ENCODE assay signal across 17 cellular contexts in genomic region chr1:211339631-211340041, GRCh38. TPM values are rescaled to one million over a fixed set of nuclear protein-coding genes. Genes with fewer than 3 reads are reported as not detected.
DNase-seq lines count a peak whose midpoint lies in the region; ATAC-seq and TF ChIP-seq lines count a peak whose summit lies in the region.
"Had no signal": no experiment of that assay in that cellular context is flagged by ENCODE, and none has a peak within 500 bp of the region (broad histone marks: within the 10 kb centered on the region; RNA-seq: fewer than 3 reads in every experiment).

No MANE protein-coding gene starts in this region.

- H3K27ac Mint-ChIP-seq in activated CD4-positive, alpha-beta T cell treated with anti-CD3 and anti-CD28 coated beads for 36 hours: peak overlapping the region; percentile 7
- peak overlapping the region; percentile 57 for H3K27ac Mint-ChIP-seq in activated naive CD8-positive, alpha-beta T cell treated with anti-CD3 and anti-CD28 coated beads for 36 hours
- H3K27ac Mint-ChIP-seq in osteocyte (ENCODE audit: unreplicated experiment) (peak overlapping the region; percentile 68), progenitor cell of endocrine pancreas (no peak overlapping the region)

- H3K4me2 ChIP-seq in Loucy (ENCODE audit: low read depth, low read length, poor library complexity, severe bottlenecking): peak overlapping the region; percentile 51

- H3F3A ChIP-seq in Loucy (ENCODE audit: low read depth): 0 out of 2 replicates have a peak, but pooled peaks cover 4% of the 10 kb centered on the region

- H3K27me3 Mint-ChIP-seq in activated CD4-positive, alpha-beta T cell treated with anti-CD3 and anti-CD28 coated beads for 36 hours: no peaks in the 10 kb centered on the region
- H3K27me3 Mint-ChIP-seq in activated naive CD8-positive, alpha-beta T cell treated with anti-CD3 and anti-CD28 coated beads for 36 hours: no peaks in the 10 kb centered on the region
- H3K27me3 Mint-ChIP-seq in osteocyte (ENCODE audit: unreplicated experiment): no peaks in the 10 kb centered on the region
- peaks cover 3% of the 10 kb centered on the region for H3K27me3 Mint-ChIP-seq in progenitor cell of endocrine pancreas

- H3K4me3 Mint-ChIP-seq in activated CD4-positive, alpha-beta T cell treated with anti-CD3 and anti-CD28 coated beads for 36 hours: no peak overlapping the region
- H3K4me3 Mint-ChIP-seq in activated naive CD8-positive, alpha-beta T cell treated with anti-CD3 and anti-CD28 coated beads for 36 hours: peak overlapping the region; percentile 36
- H3K4me3 Mint-ChIP-seq in osteocyte (ENCODE audit: unreplicated experiment) (no peak overlapping the region), progenitor cell of endocrine pancreas (ENCODE audit: low read depth) (no peak overlapping the region)
- H3K4me3 Mint-ChIP-seq: natural killer cell had no signal

- TF ChIP-seq CTCF in Loucy (conservative IDR thresholded peaks at IDR 0.05; ENCODE audit: low read length) (no peak), osteocyte (IDR thresholded peaks at IDR 0.05) (no peak), progenitor cell of endocrine pancreas (IDR thresholded peaks at IDR 0.05; ENCODE audit: unreplicated experiment) (no peak)

- no peak overlapping the region for H2AFZ ChIP-seq in Loucy (ENCODE audit: low read length)

- peaks cover 21% of the 10 kb centered on the region; the same call in 1 of the 2 replicates for H3K36me3 ChIP-seq in Loucy (ENCODE audit: insufficient read depth, low read length)
- H3K36me3 ChIP-seq: breast epithelium, suprapubic skin had no signal

- H3K4me1 Mint-ChIP-seq in activated CD4-positive, alpha-beta T cell treated with anti-CD3 and anti-CD28 coated beads for 36 hours: peaks cover 93% of the 10 kb centered on the region
- peaks cover 91% of the 10 kb centered on the region for H3K4me1 Mint-ChIP-seq in activated naive CD8-positive, alpha-beta T cell treated with anti-CD3 and anti-CD28 coated beads for 36 hours
- H3K4me1 Mint-ChIP-seq in osteocyte (ENCODE audit: unreplicated experiment) (peaks cover 47% of the 10 kb centered on the region), progenitor cell of endocrine pancreas (ENCODE audit: low read depth) (peaks cover 11% of the 10 kb centered on the region)

- peak overlapping the region; percentile 26 for H3K4me3 ChIP-seq in Loucy (ENCODE audit: low read length, poor library complexity, severe bottlenecking)
- H3K4me3 ChIP-seq: breast epithelium, suprapubic skin had no signal

- peaks cover 73% of the 10 kb centered on the region for H3K4me1 ChIP-seq in Loucy (ENCODE audit: insufficient read depth, low read length, poor library complexity, severe bottlenecking)

- H3K79me2 ChIP-seq in Loucy (ENCODE audit: insufficient read depth, low read length): peaks cover 100% of the 10 kb centered on the region

- CTCF ChIA-PET in activated CD4-positive, alpha-beta T cell treated with anti-CD3 and anti-CD28 coated beads for 36 hours (lab: Charles Lee): interaction anchor here (1.5 to 4.6 kb wide), 3 partner anchors 12 to 66 kb away, joined by 4 to 30 read pairs (median 16); partner anchors contain the start of gene TRAF5

- intact Hi-C loops in activated CD4-positive, alpha-beta T cell treated with anti-CD3 and anti-CD28 coated beads for 36 hours (cut with DNase I, micrococcal nuclease): no loop called here

- H4K20me1 ChIP-seq in Loucy (ENCODE audit: insufficient read depth, low read length, poor library complexity, severe bottlenecking): peaks cover 88% of the 10 kb centered on the region

- H3K36me3 Mint-ChIP-seq in activated CD4-positive, alpha-beta T cell treated with anti-CD3 and anti-CD28 coated beads for 36 hours (ENCODE audit: low read depth): peaks cover 5% of the 10 kb centered on the region
- peaks cover 30% of the 10 kb centered on the region for H3K36me3 Mint-ChIP-seq in activated naive CD8-positive, alpha-beta T cell treated with anti-CD3 and anti-CD28 coated beads for 36 hours
- peaks cover 7% of the 10 kb centered on the region for H3K36me3 Mint-ChIP-seq in osteocyte (ENCODE audit: unreplicated experiment)
- no peaks in the 10 kb centered on the region for H3K36me3 Mint-ChIP-seq in progenitor cell of endocrine pancreas (ENCODE audit: insufficient read depth)
- H3K36me3 Mint-ChIP-seq: natural killer cell had no signal

- H3K9me3 ChIP-seq in Loucy (ENCODE audit: insufficient read depth, low read depth, low read length): no peaks in the 10 kb centered on the region
- H3K9me3 ChIP-seq: breast epithelium, Caco-2, suprapubic skin had no signal

- H3K9me2 ChIP-seq in Loucy (replicated peaks; ENCODE audit: low read depth, low read length): no peaks in the 10 kb centered on the region

- DNase-seq in activated CD4-positive, alpha-beta T cell treated with anti-CD3 and anti-CD28 coated beads for 36 hours: no peak
- DNase-seq in activated CD4-positive, alpha-beta T cell treated with anti-CD3 and anti-CD28 coated beads for 4 hours: no peak
- DNase-seq in activated naive CD8-positive, alpha-beta T cell treated with anti-CD3 and anti-CD28 coated beads for 36 hours: no peak
- DNase-seq in osteocyte (ENCODE audit: extremely low spot score, unreplicated experiment) (peak; percentile 66), NCI-H2081 (lab: John Stamatoyannopoulos, UW) (no peak), progenitor cell of endocrine pancreas (ENCODE audit: low spot score, unreplicated experiment) (no peak)
- DNase-seq: activated CD4-positive, CD25-positive, alpha-beta regulatory T cell treated with anti-CD3 and anti-CD28 coated beads, Interleukin-2, amount 50 U/mL, for 72 hours; Caco-2; effector CD8-positive, alpha-beta T cell; natural killer cell; NCI-H1694 treated with DMSO at 0.1 percent for 48 hours; NCI-H526 treated with DMSO at 0.1 percent for 48 hours had no signal

- H3K27me3 ChIP-seq in Loucy (ENCODE audit: insufficient read depth, low read length, poor library complexity, severe bottlenecking): no peaks in the 10 kb centered on the region
- H3K27me3 ChIP-seq: breast epithelium, suprapubic skin had no signal

- POLR2A ChIA-PET in activated CD4-positive, alpha-beta T cell treated with anti-CD3 and anti-CD28 coated beads for 36 hours (lab: Charles Lee): interaction anchor here (1.4 kb wide), 1 partner anchor 11 kb away, joined by 3 read pairs; no protein-coding TSS in a partner anchor

- ATAC-seq in activated CD4-positive, alpha-beta T cell treated with anti-CD3 and anti-CD28 coated beads for 36 hours: no peak
- ATAC-seq in GM18907 (IDR thresholded peaks at IDR 0.05; ENCODE audit: unreplicated experiment): no peak
- ATAC-seq: left lobe of liver had no signal

- H3K9me3 Mint-ChIP-seq in activated CD4-positive, alpha-beta T cell treated with anti-CD3 and anti-CD28 coated beads for 36 hours (ENCODE audit: low read depth): no peaks in the 10 kb centered on the region
- H3K9me3 Mint-ChIP-seq in activated naive CD8-positive, alpha-beta T cell treated with anti-CD3 and anti-CD28 coated beads for 36 hours: no peaks in the 10 kb centered on the region
- H3K9me3 Mint-ChIP-seq in osteocyte (ENCODE audit: unreplicated experiment) (no peaks in the 10 kb centered on the region), progenitor cell of endocrine pancreas (ENCODE audit: low read depth) (no peaks in the 10 kb centered on the region)
- H3K9me3 Mint-ChIP-seq: natural killer cell had no signal

- H3K9ac ChIP-seq in Loucy (ENCODE audit: low read depth, low read length, poor library complexity, severe bottlenecking): peak overlapping the region; percentile 33

RNA-seq across cellular contexts. Expression of gene TRAF5, which starts 13.0 kb away (rescaled TPM):
- total RNA-seq in activated CD4-positive, alpha-beta T cell treated with anti-CD3 and anti-CD28 coated beads for 36 hours: 10 to 100 TPM; 28.0 to 32.2 TPM
- total RNA-seq in activated naive CD8-positive, alpha-beta T cell treated with anti-CD3 and anti-CD28 coated beads for 36 hours: 10 to 100 TPM; 23.7 to 24.4 TPM
- 44.8 and 45.2 TPM in 2 replicates for total RNA-seq in osteocyte
- total RNA-seq in progenitor cell of endocrine pancreas: 4.5 and 7.1 TPM in 2 replicates
